Comparison of ENCODE assay signal across 16 cellular contexts in genomic region chr15:78263351-78263781, GRCh38. TPM values are rescaled to one million over a fixed set of nuclear protein-coding genes. Genes with fewer than 3 reads are reported as not detected.
DNase-seq lines count a peak whose midpoint lies in the region; ATAC-seq and TF ChIP-seq lines count a peak whose summit lies in the region.
"Had no signal": no experiment of that assay in that cellular context is flagged by ENCODE, and none has a peak within 500 bp of the region (broad histone marks: within the 10 kb centered on the region; RNA-seq: fewer than 3 reads in every experiment).

No MANE protein-coding gene starts in this region.

- no peak overlapping the region for H3K4me3 ChIP-seq in ascending aorta

- intact Hi-C loops in ascending aorta (cut with DNase I) = no loop called here

- POLR2A ChIA-PET in WTC11 (lab: Charles Lee) = no interaction called here

- no peak overlapping the region for H3K27ac ChIP-seq in ascending aorta
- H3K27ac ChIP-seq: neutrophil had no signal

- no peak for DNase-seq in activated naive CD4-positive, alpha-beta T cell (lab: John Stamatoyannopoulos, UW)
- no peak for DNase-seq in WTC11 (ENCODE audit: low spot score)
- DNase-seq in germinal center (ENCODE audit: low spot score) = peak; percentile 44
- DNase-seq in type B pancreatic cell (ENCODE audit: extremely low spot score, unreplicated experiment) = no peak
- DNase-seq in NCI-H187 (lab: John Stamatoyannopoulos, UW) = no peak
- no peak for DNase-seq in NCI-H510A treated with DMSO at 0.1 percent for 48 hours (lab: John Stamatoyannopoulos, UW)
- DNase-seq in ascending aorta (ENCODE audit: low spot score in 2 of 2) = no peak
- DNase-seq: esophagus squamous epithelium, NCI-H1417, NCI-H345, tibial artery had no signal

- peaks cover 8 to 10% of the 10 kb centered on the region in 2 donors for H3K4me1 ChIP-seq in ascending aorta

- H3K4me3 Mint-ChIP-seq in activated naive CD4-positive, alpha-beta T cell treated with anti-CD3 and anti-CD28 coated beads, Interleukin-2, amount 50 U/mL, for 24 hours = peak overlapping the region; percentile 51
- H3K4me3 Mint-ChIP-seq in WTC11 (0 out of 2 replicates have a peak overlapping the region, but pooled peaks have one; percentile 48), type B pancreatic cell (peak overlapping the region; percentile 36)

- TF ChIP-seq CTCF in WTC11 (IDR thresholded peaks at IDR 0.05) (no peak), type B pancreatic cell (conservative IDR thresholded peaks at IDR 0.05) (no peak), ascending aorta (IDR thresholded peaks at IDR 0.05) (no peak)

- H3K4me1 Mint-ChIP-seq in activated naive CD4-positive, alpha-beta T cell treated with anti-CD3 and anti-CD28 coated beads, Interleukin-2, amount 50 U/mL, for 24 hours = peaks cover 32% of the 10 kb centered on the region
- peaks cover 8% of the 10 kb centered on the region for H3K4me1 Mint-ChIP-seq in WTC11
- H3K4me1 Mint-ChIP-seq in type B pancreatic cell (ENCODE audit: unreplicated experiment) = peaks cover 10% of the 10 kb centered on the region

- CTCF ChIA-PET in WTC11 (lab: Charles Lee) = interaction anchor here (1.4 kb wide), 1 partner anchor 155 kb away, joined by 4 read pairs; no protein-coding TSS in a partner anchor

- H3K27ac Mint-ChIP-seq in activated naive CD4-positive, alpha-beta T cell treated with anti-CD3 and anti-CD28 coated beads, Interleukin-2, amount 50 U/mL, for 24 hours = peak overlapping the region; percentile 80
- H3K27ac Mint-ChIP-seq in WTC11 = no peak overlapping the region
- no peak overlapping the region for H3K27ac Mint-ChIP-seq in type B pancreatic cell

- H3K27me3 ChIP-seq in ascending aorta = no peaks in the 10 kb centered on the region
- H3K27me3 ChIP-seq: esophagus squamous epithelium, tibial artery had no signal

- H3K36me3 Mint-ChIP-seq in activated naive CD4-positive, alpha-beta T cell treated with anti-CD3 and anti-CD28 coated beads, Interleukin-2, amount 50 U/mL, for 24 hours = peaks cover 2% of the 10 kb centered on the region
- H3K36me3 Mint-ChIP-seq in WTC11 = no peaks in the 10 kb centered on the region
- H3K36me3 Mint-ChIP-seq in type B pancreatic cell = no peaks in the 10 kb centered on the region

- H3K27me3 Mint-ChIP-seq in activated naive CD4-positive, alpha-beta T cell treated with anti-CD3 and anti-CD28 coated beads, Interleukin-2, amount 50 U/mL, for 24 hours = no peaks in the 10 kb centered on the region
- peaks cover 30% of the 10 kb centered on the region for H3K27me3 Mint-ChIP-seq in WTC11 (ENCODE audit: low read depth)
- no peaks in the 10 kb centered on the region for H3K27me3 Mint-ChIP-seq in type B pancreatic cell

- no peaks in the 10 kb centered on the region for H3K9me3 ChIP-seq in ascending aorta
- H3K9me3 ChIP-seq: esophagus squamous epithelium, neutrophil, tibial artery had no signal

- H3K36me3 ChIP-seq in ascending aorta = no peaks in the 10 kb centered on the region
- H3K36me3 ChIP-seq: esophagus squamous epithelium, neutrophil, tibial artery had no signal

- no peaks in the 10 kb centered on the region for H3K9me3 Mint-ChIP-seq in activated naive CD4-positive, alpha-beta T cell treated with anti-CD3 and anti-CD28 coated beads, Interleukin-2, amount 50 U/mL, for 24 hours
- H3K9me3 Mint-ChIP-seq in WTC11 (no peaks in the 10 kb centered on the region), type B pancreatic cell (no peaks in the 10 kb centered on the region)

- ATAC-seq in WTC11 = no peak
- ATAC-seq: activated CD4-positive, CD25-positive, alpha-beta regulatory T cell treated with anti-CD3 and anti-CD28 coated beads, Interleukin-2, amount 50 U/mL, for 24 hours; SK-N-SH treated with all-trans-retinoic acid at 6 μM for 48 hours had no signal

TF ChIP-seq in WTC11, 78 proteins besides CTCF, POLR2A, EP300 and RAD21:
- TF ChIP-seq FOXP1 (CRISPR knock-in tag; IDR thresholded peaks at IDR 0.05; ENCODE audit: borderline replicate concordance) (no peak), ELF4 (CRISPR knock-in tag; IDR thresholded peaks at IDR 0.05; ENCODE audit: low read depth) (no peak), TEAD4 (CRISPR knock-in tag; IDR thresholded peaks at IDR 0.05) (no peak), ZNF532 (CRISPR knock-in tag; IDR thresholded peaks at IDR 0.05; ENCODE audit: borderline replicate concordance) (no peak)
TF ChIP-seq in WTC11: peak in this region for 0.

RNA-seq across cellular contexts. Expression of gene DNAJA4, which starts 1.0 kb away (rescaled TPM):
- total RNA-seq in WTC11 (2021) (7.8 to 10.1 TPM (median 9.8 TPM) in 3 replicates), type B pancreatic cell (ENCODE audit: low replicate concordance) (0.10 and 15.0 TPM in 2 replicates), ascending aorta (3.5 TPM)

RNA-seq across cellular contexts. Expression of gene ACSBG1, which starts 29.0 kb away (rescaled TPM):
- total RNA-seq in WTC11 (2021) = 4.1 to 5.8 TPM (median 5.0 TPM) in 3 replicates
- total RNA-seq in type B pancreatic cell (ENCODE audit: low replicate concordance) = 0.71 TPM in 1 of 2 replicates, not detected in the other
- total RNA-seq in ascending aorta = not detected
- total RNA-seq: Daoy had no signal

RNA-seq across cellular contexts. Expression of gene SKIC8, which starts 36.0 kb away (rescaled TPM):
- total RNA-seq in WTC11 (2021) = 49.5 to 55.6 TPM (median 50.9 TPM) in 3 replicates
- 43.6 and 54.4 TPM in 2 replicates for total RNA-seq in type B pancreatic cell (ENCODE audit: low replicate concordance)
- total RNA-seq in ascending aorta = 19.9 TPM
